ENCODE assay signal across 27 cellular contexts in the genomic region with DNA sequence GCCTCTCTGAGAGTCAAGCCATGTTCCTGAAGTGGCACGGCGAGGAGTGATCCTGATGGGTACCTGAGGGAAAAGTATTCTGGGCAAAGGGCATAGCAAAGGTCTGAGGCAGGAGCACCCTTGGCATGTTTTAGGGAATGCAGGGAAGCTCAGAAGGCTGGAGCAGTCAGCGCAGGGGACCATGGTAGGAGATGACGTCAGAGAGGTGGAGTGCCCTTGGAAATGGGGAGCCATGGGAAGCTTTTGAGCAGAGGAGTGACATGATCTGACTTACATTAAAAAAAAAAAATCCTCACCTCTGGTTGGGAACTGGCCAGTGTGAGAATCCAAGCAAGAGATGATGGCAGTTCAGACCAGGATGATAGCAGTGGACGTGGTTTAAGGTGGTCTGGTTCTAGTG. TPM values are rescaled to one million over a fixed set of nuclear protein-coding genes. Genes with fewer than 3 reads are reported as not detected.
"Had no signal": no experiment of that assay in that cellular context is flagged by ENCODE, and none has a peak within 500 bp of the region (broad histone marks: within the 10 kb centered on the region; RNA-seq: fewer than 3 reads in every experiment).

No MANE protein-coding gene starts in this region.

- H3K4me1 ChIP-seq: spleen, thyroid gland, upper lobe of left lung had no signal

- H3K4me3 ChIP-seq: body of pancreas, cardiac muscle cell, coronary artery, dorsolateral prefrontal cortex, heart right ventricle, left ventricle myocardium inferior, lung, ovary, right atrium auricular region, SK-N-MC, spleen, thyroid gland, upper lobe of left lung had no signal

- FAIRE-seq: islet of Langerhans had no signal

- H3K9me3 ChIP-seq: body of pancreas, heart right ventricle, left ventricle myocardium inferior, ovary, right atrium auricular region, spleen, thyroid gland, upper lobe of left lung had no signal

- DNase-seq: activated CD4-positive, alpha-beta T cell treated with anti-CD3 and anti-CD28 coated beads for 4 hours; activated CD4-positive, alpha-beta T cell treated with anti-CD3 and anti-CD28 coated beads, Interleukin-2, amount 50 U/mL, for 4 hours; activated effector memory CD4-positive, alpha-beta T cell treated with Interleukin-2 at 50 U/mL for 16 hours; activated naive CD4-positive, alpha-beta T cell treated with Interleukin-2 at 50 U/mL for 16 hours; aorta; body of pancreas; cerebellar nuclear complex; dorsolateral prefrontal cortex; effector memory CD4-positive, alpha-beta T cell; foreskin fibroblast; heart right ventricle; left ventricle myocardium inferior; naive B cell; spleen; stimulated activated naive CD4-positive, alpha-beta T cell treated with Interleukin-2 at 50 U/mL for 16 hours; thyroid gland; upper lobe of left lung had no signal

- H3K36me3 ChIP-seq: cardiac muscle cell, ovary, right atrium auricular region, spleen, thyroid gland, upper lobe of left lung had no signal

- H3K27me3 ChIP-seq: body of pancreas, cardiac muscle cell, dorsolateral prefrontal cortex, heart right ventricle, ovary, right atrium auricular region, thyroid gland, upper lobe of left lung had no signal

- H3K27ac ChIP-seq: body of pancreas, cardiac muscle cell, coronary artery, heart right ventricle, left ventricle myocardium inferior, right atrium auricular region, SK-N-MC, spleen, thyroid gland, VCaP had no signal

RNA-seq across cellular contexts. Expression of a gene that starts 37.2 kb away (rescaled TPM):
- total RNA-seq: pulmonary artery endothelial cell; T-helper 1 cell treated with Interleukin-12 subunit alpha and Interleukin-12 subunit beta and Interleukin-4 antibody, amounts not matched to agents 30 ng/mL and 1 ng/mL, for 36 hours had no signal
